Comparison of ENCODE assay signal across 4 cellular contexts in the genomic region with DNA sequence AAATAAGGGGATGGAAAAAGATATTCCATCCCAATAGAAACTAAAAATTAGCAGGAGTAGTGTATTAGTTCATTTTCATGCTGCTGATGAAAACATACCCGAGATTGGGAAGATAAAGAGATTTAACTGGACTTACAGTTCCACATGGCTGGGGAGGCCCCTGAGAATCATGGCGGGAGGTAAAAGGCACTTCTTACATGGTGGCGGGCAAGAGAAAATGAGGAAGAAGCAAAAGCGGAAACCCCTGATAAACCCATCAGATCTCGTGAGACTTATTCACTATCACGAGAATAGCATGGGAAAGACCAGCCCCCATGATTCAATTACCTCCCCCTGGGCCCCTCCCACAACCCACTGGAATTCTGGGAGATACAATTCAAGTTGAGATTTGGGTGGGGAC. TPM values are rescaled to one million over a fixed set of nuclear protein-coding genes. Genes with fewer than 3 reads are reported as not detected.
DNase-seq lines count a peak whose midpoint lies in the region; ATAC-seq, FAIRE-seq and TF ChIP-seq lines count a peak whose summit lies in the region.
"Not testable (repeated sequence)": the region's sequence is repeated elsewhere in the genome, so short reads cannot be mapped to it uniquely, and the experiment has no call there.

No MANE protein-coding gene starts in this region.

- FAIRE-seq in GM12878 (lab: Jason Lieb, UNC); K562 (lab: Jason Lieb, UNC): not testable (repeated sequence)

- not testable (repeated sequence) for TF ChIP-seq EP300 in GM12878 (IDR thresholded peaks at IDR 0.05; ENCODE audit: borderline replicate concordance in 1 of 2, control insufficient read depth in 1 of 2, low read depth in 2 of 2, low read length in 2 of 2); K562 (IDR thresholded peaks at IDR 0.05; ENCODE audit: low read length)

- H3K9me1 ChIP-seq in K562 (ENCODE audit: control insufficient read depth, insufficient read depth, low read length), result not testable (repeated sequence)

- not testable (repeated sequence) for H4K20me1 ChIP-seq in GM12878 (ENCODE audit: control insufficient read depth, insufficient read depth); K562 (replicated peaks; ENCODE audit: control insufficient read depth, insufficient read depth, low read length)

- RAD21 ChIA-PET in GM12878 (lab: Charles Lee; ENCODE audit: unreplicated experiment), result not testable (repeated sequence)

- BruUV-seq in GM12878 (replicated peaks; lab: Mats Ljungman, UMichigan); K562 (replicated peaks; lab: Mats Ljungman, UMichigan): not testable (repeated sequence)

- CTCF ChIA-PET in GM12878 (lab: Yijun Ruan, JAX); K562 (lab: Yijun Ruan, JAX; ENCODE audit: low intra/inter-chr PET ratio): not testable (repeated sequence)

- 96% methylated on average over 4 of the region's 6 CpGs for WGBS in GM12878 (ENCODE audit: insufficient coverage, insufficient replicate concordance, low lambda C conversion rate, missing lambda C conversion rate)
- WGBS in K562 (ENCODE audit: insufficient coverage, low coverage, missing lambda C conversion rate), result 89% methylated on average over 4 of the region's 6 CpGs
- WGBS in endodermal cell (ENCODE audit: insufficient coverage in 1 of 2, insufficient read length in 1 of 2), 2 experiments, result 89 to 100% methylated on average over 1 to 6 of the region's 6 CpGs

- TF ChIP-seq POLR2A in GM12878 (IDR thresholded peaks at IDR 0.05; ENCODE audit: low read depth, low read length); K562 (conservative IDR thresholded peaks at IDR 0.05): not testable (repeated sequence)

- not testable (repeated sequence) for H3K4me3 ChIP-seq in GM12878, K562
- H3K4me3 ChIP-seq in endodermal cell (ENCODE audit: low read length), result peak overlapping the region; percentile 16

- H3K36me3 ChIP-seq in GM12878 (ENCODE audit: control insufficient read depth in 2 of 2, insufficient read depth in 2 of 2, low read length in 1 of 2), result peaks cover 13 to 24% of the 10 kb centered on the region in 2 experiments
- peaks cover 33% of the 10 kb centered on the region; the same call in 2 of the 3 replicates for H3K36me3 ChIP-seq in K562 (ENCODE audit: control insufficient read depth, insufficient read depth, low read length)
- peaks cover 81% of the 10 kb centered on the region for H3K36me3 ChIP-seq in endodermal cell (ENCODE audit: control insufficient read depth, insufficient read depth, low read length)

- not testable (repeated sequence) for H3K79me2 ChIP-seq in GM12878 (ENCODE audit: control insufficient read depth, insufficient read depth, low read length); K562 (ENCODE audit: control insufficient read depth, insufficient read depth, low read length)

- not testable (repeated sequence) for H3K27ac ChIP-seq in GM12878 (ENCODE audit: control insufficient read depth, insufficient read depth); K562 (ENCODE audit: extremely low read depth, low read depth, low read length); endodermal cell (ENCODE audit: low read depth, low read length)

- POLR2A ChIA-PET in GM12878 (lab: Charles Lee); K562 (lab: Yijun Ruan, JAX): not testable (repeated sequence)

- not testable (repeated sequence) for H3K9me3 ChIP-seq in GM12878 (replicated peaks; ENCODE audit: control insufficient read depth, insufficient read depth, low read length)
- H3K9me3 ChIP-seq in K562 (replicated peaks; ENCODE audit: control insufficient read depth, insufficient read depth, low read depth, low read length) (peaks cover 16% of the 10 kb centered on the region), endodermal cell (ENCODE audit: control insufficient read depth, low read length) (peaks cover 67% of the 10 kb centered on the region)

- intact Hi-C loops in GM12878 (cut with micrococcal nuclease; ENCODE audit: unreplicated experiment); K562 (cut with micrococcal nuclease): not testable (repeated sequence)

- H3K36me3 Mint-ChIP-seq in endodermal cell (ENCODE audit: low read depth) (peaks cover 81% of the 10 kb centered on the region), glutamatergic neuron (ENCODE audit: unreplicated experiment) (peaks cover 50% of the 10 kb centered on the region)

- SMC1A ChIA-PET in GM12878 (lab: Charles Lee; ENCODE audit: uncharacterized antibody, unreplicated experiment), result not testable (repeated sequence)

- not testable (repeated sequence) for TF ChIP-seq RAD21 in GM12878 (IDR thresholded peaks at IDR 0.05; ENCODE audit: insufficient read depth, low read depth, low read length); K562 (CRISPR knock-in tag; conservative IDR thresholded peaks at IDR 0.05 in 1 of 2, IDR thresholded peaks at IDR 0.05 in 1 of 2)

- H3K27me3 Mint-ChIP-seq in endodermal cell (ENCODE audit: insufficient read depth); glutamatergic neuron (ENCODE audit: unreplicated experiment): not testable (repeated sequence)

- not testable (repeated sequence) for H3K4me3 Mint-ChIP-seq in endodermal cell; glutamatergic neuron (ENCODE audit: unreplicated experiment)

- not testable (repeated sequence) for ATAC-seq in GM12878, K562

- not testable (repeated sequence) for H3K27me3 ChIP-seq in GM12878 (replicated peaks in 1 of 2; ENCODE audit: control insufficient read depth in 2 of 2, insufficient read depth in 2 of 2, low read length in 1 of 2); K562 (ENCODE audit: control insufficient read depth in 2 of 2, insufficient read depth in 2 of 2, low read length in 2 of 2); endodermal cell (ENCODE audit: control insufficient read depth, insufficient read depth, low read length, poor library complexity, severe bottlenecking)

- not testable (repeated sequence) for H2AFZ ChIP-seq in GM12878 (ENCODE audit: control insufficient read depth, low read depth, low read length); K562 (ENCODE audit: low read depth, low read length)

- H3K4me1 ChIP-seq in GM12878 (ENCODE audit: control insufficient read depth, insufficient read depth, low read length); K562 (replicated peaks in 1 of 2; ENCODE audit: control insufficient read depth in 2 of 2, insufficient read depth in 2 of 2, low read length in 2 of 2); endodermal cell (ENCODE audit: control insufficient read depth, insufficient read depth, low read length): not testable (repeated sequence)

- H3K9me3 Mint-ChIP-seq in endodermal cell (peaks cover 59% of the 10 kb centered on the region), glutamatergic neuron (ENCODE audit: unreplicated experiment) (peaks cover 18% of the 10 kb centered on the region)

- H3K4me1 Mint-ChIP-seq in endodermal cell; glutamatergic neuron (ENCODE audit: low read depth, unreplicated experiment): not testable (repeated sequence)

- not testable (repeated sequence) for DNase-seq in GM12878 (ENCODE audit: low read depth, low spot score); K562 (ENCODE audit: extremely low read depth in 1 of 4, low spot score in 3 of 4); endodermal cell; glutamatergic neuron

- not testable (repeated sequence) for TF ChIP-seq CTCF in GM12878 (IDR thresholded peaks at IDR 0.05 in 2 of 3, conservative IDR thresholded peaks at IDR 0.05 in 1 of 3; ENCODE audit: control insufficient read depth in 2 of 3, extremely low read depth in 1 of 3, insufficient read depth in 1 of 3, low read depth in 3 of 3, low read length in 3 of 3); K562 (IDR thresholded peaks at IDR 0.05 in 2 of 3, conservative IDR thresholded peaks at IDR 0.05 in 1 of 3; ENCODE audit: insufficient read depth in 2 of 3, low read depth in 1 of 3, low read length in 3 of 3); endodermal cell (conservative IDR thresholded peaks at IDR 0.05); glutamatergic neuron (IDR thresholded peaks at IDR 0.05; ENCODE audit: partially characterized antibody, unreplicated experiment)

- not testable (repeated sequence) for H3K4me2 ChIP-seq in GM12878 (ENCODE audit: control insufficient read depth, insufficient read depth); K562 (ENCODE audit: insufficient read depth, low read length)

- H3K9ac ChIP-seq in GM12878 (ENCODE audit: control insufficient read depth, insufficient read depth, low read length); K562 (ENCODE audit: insufficient read depth in 1 of 2, low read depth in 2 of 2, low read length in 2 of 2); endodermal cell (ENCODE audit: extremely low read depth, low read length, poor library complexity, severe bottlenecking): not testable (repeated sequence)

- in situ Hi-C loops in GM12878 (cut with MboI); K562 (cut with MboI): not testable (repeated sequence)

- H3K27ac Mint-ChIP-seq in endodermal cell, result not testable (repeated sequence)
- peak overlapping the region; percentile 11 for H3K27ac Mint-ChIP-seq in glutamatergic neuron (ENCODE audit: unreplicated experiment)

RNA-seq across cellular contexts. Expression of a gene that starts 41.8 kb away (rescaled TPM):
- 83.8 and 83.9 TPM in 2 replicates for total RNA-seq in GM12878 (2013; cell fraction: nucleolus; rRNA removed)
- 22.1 and 24.6 TPM in 2 replicates for total RNA-seq in GM12878 (2014; rRNA removed)
- total RNA-seq in GM12878 (2014; rRNA removed; fragmentation: Illumina TruSeq; extraction: Trizol), result 25.5 and 25.6 TPM in 2 replicates
- 20.3 and 26.9 TPM in 2 replicates for total RNA-seq in GM12878 (2021)
- 12.2 TPM for polyA plus RNA-seq in GM12878 (2011; ENCODE audit: low read depth)
- 26.1 and 42.4 TPM in 2 replicates for polyA plus RNA-seq in GM12878 (2011; rRNA removed)
- polyA plus RNA-seq in GM12878 (2011; cell fraction: cytosol; rRNA removed), result 14.3 and 14.5 TPM in 2 replicates
- 30.9 and 34.2 TPM in 2 replicates for polyA plus RNA-seq in GM12878 (2011; cell fraction: nucleus; rRNA removed)
- 14.3 and 15.0 TPM in 2 replicates for polyA plus RNA-seq in GM12878 (2012)
- 19.6 and 25.9 TPM in 2 replicates for polyA plus RNA-seq in GM12878 (2014; fragmentation: Illumina TruSeq; extraction: Trizol)
- polyA plus RNA-seq in GM12878 (2014; fragmentation: Nextera tagmentation; extraction: Ambion mirVana), result 10 to 100 TPM in 1 of 2 experiments, 1 to 10 TPM in 1; 7.8 to 12.6 TPM
- 19.6 and 22.7 TPM in 2 replicates for polyA plus RNA-seq in GM12878 (2014; rRNA removed)
- 10 to 100 TPM; 28.8 to 37.6 TPM for polyA plus RNA-seq in GM12878 (2016; fragmentation: Nextera tagmentation; extraction: Ambion mirVana)
- polyA minus RNA-seq in GM12878 (2011; rRNA and poly(A)+ RNA removed), result 24.4 and 30.8 TPM in 2 replicates
- 7.8 and 10.3 TPM in 2 replicates for polyA minus RNA-seq in GM12878 (2011; cell fraction: cytosol; rRNA and poly(A)+ RNA removed)
- 32.9 and 58.7 TPM in 2 replicates for polyA minus RNA-seq in GM12878 (2011; cell fraction: nucleus; rRNA and poly(A)+ RNA removed)
- 44.6 and 91.3 TPM in 2 replicates for total RNA-seq in K562 (2011; cell fraction: chromatin; rRNA removed; ENCODE audit: low replicate concordance)
- 26.8 and 37.5 TPM in 2 replicates for total RNA-seq in K562 (2011; cell fraction: nucleolus; rRNA removed)
- 55.9 and 69.6 TPM in 2 replicates for total RNA-seq in K562 (2011; cell fraction: nucleoplasm; rRNA removed)
- 20.4 and 20.6 TPM in 2 replicates for total RNA-seq in K562 (2014; rRNA removed)
- 28.8 and 32.0 TPM in 2 replicates for total RNA-seq in K562 (2014; rRNA removed; fragmentation: Illumina TruSeq; extraction: Trizol)
- 34.4 and 36.2 TPM in 2 replicates for total RNA-seq in K562 (2015; rRNA removed; fragmentation: Illumina TruSeq; extraction: Trizol)
- total RNA-seq in K562 (2021), result 26.9 and 28.8 TPM in 2 replicates
- polyA plus RNA-seq in K562 (2011; rRNA removed), result 14.7 and 23.0 TPM in 2 replicates
- polyA plus RNA-seq in K562 (2011; cell fraction: cytosol; rRNA removed), result 9.9 and 11.3 TPM in 2 replicates
- 12.9 and 14.7 TPM in 2 replicates for polyA plus RNA-seq in K562 (2011; cell fraction: nucleus; rRNA removed)
- 22.7 and 25.8 TPM in 2 replicates for polyA plus RNA-seq in K562 (2012)
- 20.7 and 22.5 TPM in 2 replicates for polyA plus RNA-seq in K562 (2014; fragmentation: Illumina TruSeq; extraction: Trizol)
- 10 to 100 TPM in 1 of 2 experiments, 1 to 10 TPM in 1; 8.4 to 10.8 TPM for polyA plus RNA-seq in K562 (2014; fragmentation: Nextera tagmentation; extraction: Ambion mirVana)
- polyA plus RNA-seq in K562 (2014; rRNA removed), result 20.9 and 23.8 TPM in 2 replicates
- polyA minus RNA-seq in K562 (2011; rRNA and poly(A)+ RNA removed), result 23.9 and 29.9 TPM in 2 replicates
- 11.5 and 15.3 TPM in 2 replicates for polyA minus RNA-seq in K562 (2011; cell fraction: cytosol; rRNA and poly(A)+ RNA removed)
- polyA minus RNA-seq in K562 (2011; cell fraction: nucleus; rRNA and poly(A)+ RNA removed), result 25.3 and 30.5 TPM in 2 replicates
- total RNA-seq in endodermal cell, result 10 to 100 TPM; 43.8 to 56.5 TPM
- polyA plus RNA-seq in endodermal cell (2013, experiment 1 of 2), result 41.2 TPM
- polyA plus RNA-seq in endodermal cell (2013, experiment 2 of 2), result 39.2 TPM
- total RNA-seq in glutamatergic neuron (ENCODE audit: unreplicated experiment), result 107 TPM
